Comparison of ENCODE assay signal across 15 cellular contexts in genomic region chr19:50893047-50893737, GRCh38. TPM values are rescaled to one million over a fixed set of nuclear protein-coding genes. Genes with fewer than 3 reads are reported as not detected.
DNase-seq lines count a peak whose midpoint lies in the region; ATAC-seq, FAIRE-seq and TF ChIP-seq lines count a peak whose summit lies in the region.
"Had no signal": no experiment of that assay in that cellular context is flagged by ENCODE, and none has a peak within 500 bp of the region (broad histone marks: within the 10 kb centered on the region; RNA-seq: fewer than 3 reads in every experiment).

No MANE protein-coding gene starts in this region.

- no peak for TF ChIP-seq RAD21 in A549 (conservative IDR thresholded peaks at IDR 0.05 in 1 of 2, IDR thresholded peaks at IDR 0.05 in 1 of 2)

- no peak overlapping the region for H3K9ac ChIP-seq in KMS-11

- DNase-seq in A549 (ENCODE audit: low read depth in 1 of 2, low spot score in 1 of 2), result peak in 1 of 2 experiments; percentile 62
- DNase-seq in COR-L47 (lab: John Stamatoyannopoulos, UW), result peak; percentile 33
- peak; percentile 22 for DNase-seq in WERI-Rb-1
- no peak for DNase-seq in HuH-7.5 (ENCODE audit: low spot score)
- no peak for DNase-seq in COLO829 (ENCODE audit: low spot score)
- DNase-seq: islet precursor cell; NCI-H1436 treated with DMSO at 0.1 percent for 48 hours; NK-92 treated with Interleukin-12 subunit alpha and Interleukin-12 subunit beta, amount 100 ng/mL, for 24 hours; sigmoid colon; stimulated activated CD4-positive, alpha-beta T cell treated with anti-CD3 and anti-CD28 coated beads, Interleukin-4, amount 100 ng/mL, for 4 hours had no signal

- H3K79me2 ChIP-seq in KMS-11 (ENCODE audit: insufficient read depth, low read depth), result no peaks in the 10 kb centered on the region

- no peak overlapping the region for H3K4me3 ChIP-seq in A549
- no peak overlapping the region for H3K4me3 ChIP-seq in KMS-11 (IDR thresholded peaks at IDR 0.05; ENCODE audit: insufficient read depth, low read depth, low read length)
- H3K4me3 ChIP-seq in WERI-Rb-1 (ENCODE audit: low read depth, low read length), result no peak overlapping the region
- H3K4me3 ChIP-seq: sigmoid colon, SK-N-MC had no signal

- no peaks in the 10 kb centered on the region for H4K20me1 ChIP-seq in KMS-11 (ENCODE audit: insufficient read depth)

- FAIRE-seq in A549 (lab: Jason Lieb, UNC), result no peak

- CTCF ChIA-PET in A549 (lab: Yijun Ruan, JAX), result interaction anchor here (0.6 to 3.5 kb wide), 9 partner anchors 11 to 483 kb away, joined by 3 to 17 read pairs (median 3); no protein-coding TSS in a partner anchor

- H3K36me3 ChIP-seq in KMS-11 (ENCODE audit: insufficient read depth) (no peaks in the 10 kb centered on the region), WERI-Rb-1 (no peaks in the 10 kb centered on the region)
- H3K36me3 ChIP-seq: sigmoid colon had no signal

- TF ChIP-seq CTCF in A549 (IDR thresholded peaks at IDR 0.05) (no peak), KMS-11 (conservative IDR thresholded peaks at IDR 0.05; ENCODE audit: low read depth, low read length) (0 out of 2 replicates have a peak, but pooled peaks have one; percentile 19), WERI-Rb-1 (IDR thresholded peaks at IDR 0.05; ENCODE audit: low read depth, low read length) (peak; percentile 12; the same call in 1 of the 2 replicates)

- H3K9me3 ChIP-seq in A549 (peaks cover 3% of the 10 kb centered on the region; the same call in 1 of the 3 replicates), WERI-Rb-1 (ENCODE audit: severe bottlenecking) (peaks cover 12% of the 10 kb centered on the region)
- H3K9me3 ChIP-seq: sigmoid colon had no signal

- H3K27me3 ChIP-seq in KMS-11 (ENCODE audit: insufficient read depth, low read depth) (no peaks in the 10 kb centered on the region; the same call in 1 of the 2 replicates), WERI-Rb-1 (ENCODE audit: insufficient read depth, low read depth, severe bottlenecking) (peaks cover 79% of the 10 kb centered on the region)

- ATAC-seq in A549, result peak in 1 of 2 experiments; percentile 34; a peak in 2 of 6 replicates
- ATAC-seq in GM18873 (IDR thresholded peaks at IDR 0.05; ENCODE audit: low FRiP score, unreplicated experiment), result no peak
- ATAC-seq in GM21576 (IDR thresholded peaks at IDR 0.05; ENCODE audit: unreplicated experiment), result no peak
- ATAC-seq: stimulated activated effector memory CD8-positive, alpha-beta T cell treated with anti-CD3 and anti-CD28 coated beads, Interleukin-12 subunit alpha, Interleukin-12 subunit beta, amount 100 ng/mL, for 72 hours had no signal

- POLR2A ChIA-PET in A549 (lab: Yijun Ruan, JAX), result no interaction called here

- H3K27ac ChIP-seq in A549 (no peak overlapping the region), KMS-11 (no peak overlapping the region), WERI-Rb-1 (no peak overlapping the region)
- H3K27ac ChIP-seq: sigmoid colon, SK-N-MC had no signal

- no peak overlapping the region for H2AFZ ChIP-seq in KMS-11 (ENCODE audit: low read depth)

- no peak overlapping the region for H3K4me2 ChIP-seq in A549
- H3K4me2 ChIP-seq in KMS-11, result no peak overlapping the region

- H3K4me1 ChIP-seq in A549 (peaks cover 16% of the 10 kb centered on the region; the same call in 2 of the 3 replicates), KMS-11 (ENCODE audit: low read depth, poor library complexity, severe bottlenecking) (no peaks in the 10 kb centered on the region)

- no peak; the same call in 1 of the 2 replicates for TF ChIP-seq POLR2A in A549 (IDR thresholded peaks at IDR 0.05; ENCODE audit: low read length)

- TF ChIP-seq EP300 in A549 (IDR thresholded peaks at IDR 0.05), result no peak

- WGBS in A549 (ENCODE audit: missing lambda C conversion rate), result 89% methylated on average over 18 of the region's 18 CpGs

TF ChIP-seq in A549, 52 proteins besides CTCF, POLR2A, EP300 and RAD21:
- TF ChIP-seq HDAC2 (IDR thresholded peaks at IDR 0.05) (no peak), MAFK (IDR thresholded peaks at IDR 0.05; ENCODE audit: partially characterized antibody) (peak; percentile 92)

RNA-seq across cellular contexts. Expression of gene KLK4, which starts 18.0 kb away (rescaled TPM):
- not detected in 2 replicates for polyA plus RNA-seq in A549 (2011; rRNA removed)
- not detected in 2 replicates for polyA plus RNA-seq in A549 (2012; cell fraction: cytosol; rRNA removed)
- polyA plus RNA-seq in A549 (2012; cell fraction: nucleus; rRNA removed), result 0.23 TPM in 1 of 2 replicates, not detected in the other
- not detected in 3 replicates for polyA plus RNA-seq in A549 (2017; fragmentation: RNase III; extraction: RNeasy Plus Mini Kit Qiagen cat#74134 plus additional on column Dnase treatment)
- not detected in 2 replicates for polyA minus RNA-seq in A549 (2011; rRNA and poly(A)+ RNA removed)

RNA-seq across cellular contexts. Expression of gene KLK2, which starts 20.0 kb away (rescaled TPM):
- 0.42 and 0.49 TPM in 2 replicates for polyA plus RNA-seq in A549 (2011; rRNA removed)
- 0.08 and 0.22 TPM in 2 replicates for polyA plus RNA-seq in A549 (2012; cell fraction: cytosol; rRNA removed)
- polyA plus RNA-seq in A549 (2012; cell fraction: nucleus; rRNA removed), result 0.62 and 1.2 TPM in 2 replicates
- 0.14 to 0.36 TPM (median 0.21 TPM) in 3 replicates for polyA plus RNA-seq in A549 (2017; fragmentation: RNase III; extraction: RNeasy Plus Mini Kit Qiagen cat#74134 plus additional on column Dnase treatment)
- 0.92 and 1.2 TPM in 2 replicates for polyA minus RNA-seq in A549 (2011; rRNA and poly(A)+ RNA removed)

RNA-seq across cellular contexts. Expression of gene KLK3, which starts 38.5 kb away (rescaled TPM):
- polyA plus RNA-seq in A549 (2011; rRNA removed) (not detected in 2 replicates), A549 (2017; fragmentation: RNase III; extraction: RNeasy Plus Mini Kit Qiagen cat#74134 plus additional on column Dnase treatment) (not detected in 3 replicates)
- polyA plus RNA-seq in A549 (2012; cell fraction: cytosol; rRNA removed), result not detected in 2 replicates
- not detected in 2 replicates for polyA plus RNA-seq in A549 (2012; cell fraction: nucleus; rRNA removed)
- polyA minus RNA-seq in A549 (2011; rRNA and poly(A)+ RNA removed), result not detected in 2 replicates

RNA-seq across cellular contexts. Expression of gene KLK5, which starts 59.6 kb away (rescaled TPM):
- polyA plus RNA-seq in A549 (2011; rRNA removed) (not detected in 2 replicates), A549 (2017; fragmentation: RNase III; extraction: RNeasy Plus Mini Kit Qiagen cat#74134 plus additional on column Dnase treatment) (not detected in 3 replicates)
- polyA plus RNA-seq in A549 (2012; cell fraction: cytosol; rRNA removed), result 0.04 TPM in 1 of 2 replicates, not detected in the other
- polyA plus RNA-seq in A549 (2012; cell fraction: nucleus; rRNA removed), result not detected in 2 replicates
- not detected in 2 replicates for polyA minus RNA-seq in A549 (2011; rRNA and poly(A)+ RNA removed)
- polyA plus RNA-seq: sigmoid colon had no signal

RNA-seq across cellular contexts. Expression of gene KLK15, which starts 59.8 kb away (rescaled TPM):
- polyA plus RNA-seq in A549 (2011; rRNA removed) (not detected in 2 replicates), A549 (2017; fragmentation: RNase III; extraction: RNeasy Plus Mini Kit Qiagen cat#74134 plus additional on column Dnase treatment) (not detected in 3 replicates)
- polyA plus RNA-seq in A549 (2012; cell fraction: cytosol; rRNA removed), result not detected in 2 replicates
- not detected in 2 replicates for polyA plus RNA-seq in A549 (2012; cell fraction: nucleus; rRNA removed)
- not detected in 2 replicates for polyA minus RNA-seq in A549 (2011; rRNA and poly(A)+ RNA removed)

Comparison
In these comparisons a context has a peak if more than half of its experiments do, and no peak if none do; other contexts are left out.
1. DNase-seq: peak in COR-L47 (single experiment) and WERI-Rb-1 (single experiment); none in HuH-7.5 (single experiment) and COLO829 (single experiment).